In the genomic region with DNA sequence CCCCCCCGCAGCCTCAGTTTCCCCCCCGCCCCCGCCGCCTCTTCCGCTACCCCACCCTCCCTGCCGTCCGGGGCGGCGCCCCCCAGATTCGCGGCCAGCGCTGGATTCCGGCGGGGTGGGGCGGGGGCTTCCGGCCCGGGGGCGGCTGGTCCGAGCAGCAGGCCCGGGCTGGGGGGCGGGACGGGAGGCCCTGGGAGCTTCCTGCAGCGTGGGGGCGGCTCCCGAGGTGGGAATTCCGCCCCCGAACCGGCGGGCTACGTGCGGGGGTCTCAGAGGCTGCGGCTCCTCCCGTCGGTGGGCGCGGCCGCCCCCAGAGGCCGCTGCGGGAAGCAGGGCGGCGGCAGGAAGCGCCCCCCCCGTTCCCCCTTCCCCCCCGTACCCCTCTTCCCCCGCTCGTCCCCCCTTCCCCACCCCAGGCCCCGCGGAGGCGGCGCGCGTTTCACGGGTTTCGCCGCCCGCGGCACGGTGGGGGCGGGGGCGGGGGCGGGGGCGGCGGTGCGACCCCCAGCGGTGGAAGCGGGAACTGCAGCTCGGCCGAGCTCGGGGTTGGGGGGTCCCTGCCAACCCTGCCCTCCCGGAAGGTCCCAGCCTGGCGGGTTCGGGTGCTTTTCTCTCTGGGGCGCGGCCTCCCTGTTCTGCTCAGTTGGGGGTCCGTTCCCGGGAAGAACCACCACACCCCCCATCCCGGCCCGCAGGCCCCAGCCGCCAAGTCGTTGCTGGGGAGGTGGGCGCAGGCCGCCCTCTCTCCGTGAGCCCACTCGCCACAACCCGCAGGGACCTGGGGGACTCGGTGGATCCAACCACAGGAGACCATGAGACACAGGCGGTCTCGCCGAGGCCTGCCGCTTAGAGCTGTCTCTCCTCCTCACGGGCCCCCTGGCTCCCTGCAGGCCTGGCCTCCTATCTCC, we compare ENCODE assay signal across 8 cellular contexts.
DNase-seq lines count a peak whose midpoint lies in the region; ATAC-seq, FAIRE-seq and TF ChIP-seq lines count a peak whose summit lies in the region.

No MANE protein-coding gene starts in this region.

- H3K79me2 ChIP-seq in HepG2 (ENCODE audit: insufficient read depth, low read length) = no peaks in the 10 kb centered on the region

- ATAC-seq in HepG2 = no peak
- no peak for ATAC-seq in GM21717 (IDR thresholded peaks at IDR 0.05; ENCODE audit: unreplicated experiment)

- no peak for TF ChIP-seq RAD21 in HepG2 (CRISPR knock-in tag; IDR thresholded peaks at IDR 0.05)

- no peak overlapping the region for H2AFZ ChIP-seq in HepG2 (ENCODE audit: low read length)

- peaks cover 0 to 2% of the 10 kb centered on the region in 2 donors for H3K36me3 Mint-ChIP-seq in CD4-positive, alpha-beta memory T cell

- no peaks in the 10 kb centered on the region for H3K36me3 ChIP-seq in CD4-positive, alpha-beta memory T cell (ENCODE audit: insufficient read depth, low read length)
- no peaks in the 10 kb centered on the region; the same call in 1 of the 2 replicates for H3K36me3 ChIP-seq in HUES6 (ENCODE audit: control insufficient read depth, insufficient read depth, low read length)
- H3K36me3 ChIP-seq in HepG2 (replicated peaks in 1 of 2; ENCODE audit: control insufficient read depth in 1 of 2, insufficient read depth in 2 of 2, low read length in 2 of 2) = no peaks in the 10 kb centered on the region

- no peak for TF ChIP-seq POLR2A in HepG2 (IDR thresholded peaks at IDR 0.05; ENCODE audit: insufficient read depth in 1 of 2, low read depth in 2 of 2, low read length in 2 of 2)

- H4K20me1 ChIP-seq in HepG2 (ENCODE audit: insufficient read depth, low read length) = no peaks in the 10 kb centered on the region

- POLR2A ChIA-PET in CD4-positive, alpha-beta memory T cell (lab: Charles Lee; ENCODE audit: partially characterized antibody) = interaction anchor here (1.6 to 9.4 kb wide), 8 partner anchors 8 to 120 kb away, joined by 3 to 88 read pairs (median 8); partner anchors contain the start of genes FAAP20 and SKI
- POLR2A ChIA-PET in HepG2 (lab: Yijun Ruan, JAX) = interaction anchor here (0.7 to 2.9 kb wide), 6 partner anchors 76 to 120 kb away, joined by 3 to 13 read pairs (median 9); partner anchors contain the start of genes FAAP20, MORN1 and RER1

- H3K4me1 ChIP-seq in CD4-positive, alpha-beta memory T cell (ENCODE audit: insufficient read depth, low read length) = peaks cover 42% of the 10 kb centered on the region
- peaks cover 46% of the 10 kb centered on the region for H3K4me1 ChIP-seq in HUES6 (ENCODE audit: control insufficient read depth, insufficient read depth, low read length)
- peaks cover 79% of the 10 kb centered on the region for H3K4me1 ChIP-seq in HepG2 (ENCODE audit: insufficient read depth, low read length)

- TF ChIP-seq EP300 in HepG2 (IDR thresholded peaks at IDR 0.05; ENCODE audit: low read depth in 2 of 2, low read length in 2 of 2) = no peak
- no peak for TF ChIP-seq EP300 in HepG2 (CRISPR knock-in tag; IDR thresholded peaks at IDR 0.05; ENCODE audit: borderline replicate concordance)

- peaks cover 2 to 9% (median 4%) of the 10 kb centered on the region in 4 donors for H3K4me1 Mint-ChIP-seq in CD4-positive, alpha-beta memory T cell

- H3K9ac ChIP-seq in HUES6 (ENCODE audit: low read length) = peak overlapping the region; percentile 79
- peak overlapping the region; percentile 78 for H3K9ac ChIP-seq in HepG2 (ENCODE audit: insufficient read depth, low read depth, low read length)

- in situ Hi-C loops in HepG2 (cut with HindIII; ENCODE audit: extremely low pct_ligation_motif_present, low pct_unique_long_range_greater_than_20kb) = loop anchor here (5.0 kb wide), 1 partner anchor 123 kb away; the partner anchor contains the start of gene FAAP20

- no TSS peak for BruUV-seq in HepG2 (replicated peaks; lab: Mats Ljungman, UMichigan)

- DNase-seq in CD4-positive, alpha-beta memory T cell = peak; percentile 65 to 71 (median 67)
- DNase-seq in cerebellum (ENCODE audit: low spot score) (peak; percentile 60), HepG2 (ENCODE audit: low spot score) (peak; percentile 21), NCI-H2107 treated with DMSO at 0.1 percent for 48 hours (lab: John Stamatoyannopoulos, UW; ENCODE audit: unreplicated experiment) (no peak)
- DNase-seq in stimulated activated CD8-positive, alpha-beta memory T cell treated with anti-CD3 and anti-CD28 coated beads, Interleukin-2, amount 100 ng/mL, for 48 hours (ENCODE audit: low read depth in 2 of 2) = peak; percentile 32 to 35

- peak overlapping the region; percentile 63 for H3K27ac ChIP-seq in CD4-positive, alpha-beta memory T cell (ENCODE audit: low read depth, low read length)
- H3K27ac ChIP-seq in HUES6 (ENCODE audit: low read depth, low read length) = peak overlapping the region; percentile 85; the same call in 1 of the 2 replicates
- H3K27ac ChIP-seq in HepG2 (ENCODE audit: extremely low read length, insufficient read depth, low read length) = no peak overlapping the region

- peak overlapping the region in 5 of 7 donors; percentile 36 to 79 (median 74) for H3K27ac Mint-ChIP-seq in CD4-positive, alpha-beta memory T cell

- no peak for FAIRE-seq in HepG2 (lab: Jason Lieb, UNC)

- no peak overlapping the region for H3K4me3 ChIP-seq in CD4-positive, alpha-beta memory T cell (ENCODE audit: low read length in 2 of 2)
- peak overlapping the region; percentile 59 for H3K4me3 ChIP-seq in HUES6 (ENCODE audit: low read depth, low read length)
- peak overlapping the region; percentile 50 for H3K4me3 ChIP-seq in WI38 (ENCODE audit: low read depth, low read length)
- H3K4me3 ChIP-seq in HepG2 (replicated peaks in 1 of 3; ENCODE audit: insufficient read depth in 1 of 3, low read depth in 2 of 3, low read length in 3 of 3) = peak overlapping the region; percentile 55 to 78 (median 64); a peak in 5 of 6 replicates

- peak overlapping the region in 6 of 8 donors; percentile 21 to 70 (median 55) for H3K4me3 Mint-ChIP-seq in CD4-positive, alpha-beta memory T cell

- H3K9me3 Mint-ChIP-seq in CD4-positive, alpha-beta memory T cell = no peaks in the 10 kb centered on the region

- WGBS in HepG2 (ENCODE audit: low lambda C conversion rate) = 0% methylated on average over 1 of the region's 91 CpGs

- H3K4me2 ChIP-seq in HepG2 (ENCODE audit: low read depth, low read length) = peak overlapping the region; percentile 95

- H3K9me3 ChIP-seq in CD4-positive, alpha-beta memory T cell (ENCODE audit: control insufficient read depth in 1 of 2, low read length in 2 of 2) = no peaks in the 10 kb centered on the region
- H3K9me3 ChIP-seq in HUES6 (ENCODE audit: control insufficient read depth, insufficient read depth, low read depth, low read length) (no peaks in the 10 kb centered on the region), HepG2 (ENCODE audit: low read length) (no peaks in the 10 kb centered on the region)

- TF ChIP-seq CTCF in WI38 (IDR thresholded peaks at IDR 0.05; ENCODE audit: low read depth, low read length) (peak; percentile 65), HepG2 (CRISPR knock-in tag; IDR thresholded peaks at IDR 0.05) (peak; percentile 65)

- CTCF ChIA-PET in CD4-positive, alpha-beta memory T cell (lab: Charles Lee; ENCODE audit: partially characterized antibody) = interaction anchor here (0.7 to 5.3 kb wide), 14 partner anchors 8 to 299 kb away, joined by 3 to 39 read pairs (median 4); partner anchors contain the start of gene FAAP20
- CTCF ChIA-PET in HepG2 (lab: Yijun Ruan, JAX; ENCODE audit: low intra/inter-chr PET ratio, low total read pairs) = no interaction called here

- intact Hi-C loops in CD4-positive, alpha-beta memory T cell (cut with micrococcal nuclease) = loop anchor here (1.0 kb wide), 2 partner anchors 103 to 120 kb away; no protein-coding TSS in a partner anchor
- intact Hi-C loops in HepG2 (cut with micrococcal nuclease; ENCODE audit: unreplicated experiment) = loop anchor here (5.0 kb wide), 1 partner anchor 67 kb away; no protein-coding TSS in a partner anchor

- no peaks in the 10 kb centered on the region for H3K27me3 Mint-ChIP-seq in CD4-positive, alpha-beta memory T cell

- H3K27me3 ChIP-seq in CD4-positive, alpha-beta memory T cell (ENCODE audit: insufficient read depth, low read length) = no peaks in the 10 kb centered on the region
- H3K27me3 ChIP-seq in HUES6 (ENCODE audit: control insufficient read depth, insufficient read depth, low read length) (no peaks in the 10 kb centered on the region), HepG2 (ENCODE audit: control insufficient read depth in 1 of 2, insufficient read depth in 2 of 2, low read length in 2 of 2) (peaks cover 4 to 23% of the 10 kb centered on the region in 2 experiments; a peak in 3 of 5 replicates)

TF ChIP-seq in HepG2, 621 proteins besides CTCF, POLR2A, EP300 and RAD21 (continues in another document):
- TF ChIP-seq ATF7-NPFF (CRISPR knock-in tag; IDR thresholded peaks at IDR 0.05; ENCODE audit: low read depth) (no peak), MIER2 (CRISPR knock-in tag; IDR thresholded peaks at IDR 0.05) (no peak), ARID2 (CRISPR knock-in tag; IDR thresholded peaks at IDR 0.05; ENCODE audit: borderline replicate concordance) (no peak), DNMT1 (CRISPR knock-in tag; IDR thresholded peaks at IDR 0.05) (0 out of 2 replicates have a peak, but pooled peaks have one; percentile 54), TCF7L2 (IDR thresholded peaks at IDR 0.05; ENCODE audit: low read depth, low read length) (no peak), GLI4 (CRISPR knock-in tag; IDR thresholded peaks at IDR 0.05; ENCODE audit: borderline replicate concordance) (0 out of 2 replicates have a peak, but pooled peaks have one; percentile 29), KDM4B (CRISPR knock-in tag; IDR thresholded peaks at IDR 0.05) (no peak)

Comparison
In these comparisons a context has a peak if more than half of its experiments do, and no peak if none do; other contexts are left out.
1. H3K4me3 ChIP-seq: peak in HUES6 (single experiment), WI38 (single experiment) and HepG2 (3 of 3); none in CD4-positive, alpha-beta memory T cell (0 of 2).